ENCODE assay signal across 13 cellular contexts in genomic region chr9:132164604-132165362, GRCh38. TPM values are rescaled to one million over a fixed set of nuclear protein-coding genes. Genes with fewer than 3 reads are reported as not detected.
DNase-seq lines count a peak whose midpoint lies in the region; ATAC-seq, FAIRE-seq and TF ChIP-seq lines count a peak whose summit lies in the region.
"Had no signal": no experiment of that assay in that cellular context is flagged by ENCODE, and none has a peak within 500 bp of the region (broad histone marks: within the 10 kb centered on the region; RNA-seq: fewer than 3 reads in every experiment).

No MANE protein-coding gene starts in this region.

- H3K27ac Mint-ChIP-seq in MCF 10A (ENCODE audit: low read depth, unreplicated experiment) (no peak overlapping the region), endothelial cell (ENCODE audit: unreplicated experiment) (no peak overlapping the region), type B pancreatic cell (no peak overlapping the region)

- TF ChIP-seq POLR2A in breast epithelium (IDR thresholded peaks at IDR 0.05) (no peak), HepG2 (IDR thresholded peaks at IDR 0.05; ENCODE audit: insufficient read depth in 1 of 2, low read depth in 2 of 2, low read length in 2 of 2) (no peak)

- TF ChIP-seq RAD21 in HepG2 (CRISPR knock-in tag; IDR thresholded peaks at IDR 0.05): no peak

- H3K79me2 ChIP-seq in HepG2 (ENCODE audit: insufficient read depth, low read length): no peaks in the 10 kb centered on the region

- no peak for FAIRE-seq in HepG2 (lab: Jason Lieb, UNC)
- FAIRE-seq: A204.1 had no signal

- H3K36me3 ChIP-seq in breast epithelium: no peaks in the 10 kb centered on the region
- no peaks in the 10 kb centered on the region for H3K36me3 ChIP-seq in HepG2 (replicated peaks in 1 of 2; ENCODE audit: control insufficient read depth in 1 of 2, insufficient read depth in 2 of 2, low read length in 2 of 2)

- no peak overlapping the region for H3K4me2 ChIP-seq in HepG2 (ENCODE audit: low read depth, low read length)
- H3K4me2 ChIP-seq: KMS-11 had no signal

- H3K9me3 ChIP-seq in breast epithelium (no peaks in the 10 kb centered on the region), HepG2 (ENCODE audit: low read length) (no peaks in the 10 kb centered on the region)

- intact Hi-C loops in MCF 10A (cut with micrococcal nuclease) (loop anchor here (5.0 to 10.0 kb wide), 2 partner anchors 88 to 90 kb away; partner anchors contain the start of gene MED27), breast epithelium (cut with DNase I; ENCODE audit: low total_unique reads) (no loop called here), HepG2 (cut with micrococcal nuclease; ENCODE audit: unreplicated experiment) (loop anchor here (5.0 kb wide), 1 partner anchor 73 kb away; no protein-coding TSS in a partner anchor)

- H3K27ac ChIP-seq in breast epithelium: no peak overlapping the region
- H3K27ac ChIP-seq in HepG2 (ENCODE audit: extremely low read length, insufficient read depth, low read length): no peak overlapping the region
- H3K27ac ChIP-seq: KMS-11 had no signal

- TF ChIP-seq EP300 in HepG2 (IDR thresholded peaks at IDR 0.05; ENCODE audit: low read depth in 2 of 2, low read length in 2 of 2) (no peak), HepG2 (CRISPR knock-in tag; IDR thresholded peaks at IDR 0.05; ENCODE audit: borderline replicate concordance) (no peak)

- in situ Hi-C loops in HepG2 (cut with HindIII; ENCODE audit: extremely low pct_ligation_motif_present, low pct_unique_long_range_greater_than_20kb): no loop called here

- WGBS in HepG2 (ENCODE audit: low lambda C conversion rate): 16% methylated on average over 10 of the region's 16 CpGs

- TF ChIP-seq CTCF in MCF 10A (IDR thresholded peaks at IDR 0.05; ENCODE audit: unreplicated experiment): no peak
- no peak for TF ChIP-seq CTCF in breast epithelium (IDR thresholded peaks at IDR 0.05)
- TF ChIP-seq CTCF in endothelial cell (IDR thresholded peaks at IDR 0.05; ENCODE audit: unreplicated experiment): no peak
- TF ChIP-seq CTCF in HepG2 (CRISPR knock-in tag; IDR thresholded peaks at IDR 0.05): no peak
- TF ChIP-seq CTCF in type B pancreatic cell (conservative IDR thresholded peaks at IDR 0.05): no peak

- H3K9ac ChIP-seq in HepG2 (ENCODE audit: insufficient read depth, low read depth, low read length): no peak overlapping the region
- H3K9ac ChIP-seq: KMS-11 had no signal

- H3K4me3 Mint-ChIP-seq in MCF 10A (ENCODE audit: unreplicated experiment): no peak overlapping the region
- peak overlapping the region; percentile 71 for H3K4me3 Mint-ChIP-seq in endothelial cell (ENCODE audit: unreplicated experiment)
- H3K4me3 Mint-ChIP-seq in type B pancreatic cell: peak overlapping the region; percentile 32

- peaks cover 20% of the 10 kb centered on the region; the same call in 1 of the 2 replicates for H4K20me1 ChIP-seq in HepG2 (ENCODE audit: insufficient read depth, low read length)

- H3K4me3 ChIP-seq in breast epithelium (no peak overlapping the region), HepG2 (replicated peaks in 1 of 3; ENCODE audit: insufficient read depth in 1 of 3, low read depth in 2 of 3, low read length in 3 of 3) (no peak overlapping the region)

- BruUV-seq in MCF 10A (replicated peaks; lab: Mats Ljungman, UMichigan) (no TSS peak), HepG2 (replicated peaks; lab: Mats Ljungman, UMichigan) (no TSS peak)

- peaks cover 82% of the 10 kb centered on the region for H3K27me3 Mint-ChIP-seq in MCF 10A (ENCODE audit: insufficient read depth, unreplicated experiment)
- H3K27me3 Mint-ChIP-seq in endothelial cell (ENCODE audit: unreplicated experiment): peaks cover 18% of the 10 kb centered on the region
- H3K27me3 Mint-ChIP-seq in type B pancreatic cell: peaks cover 82% of the 10 kb centered on the region

- H3K36me3 Mint-ChIP-seq in MCF 10A (ENCODE audit: insufficient read depth, unreplicated experiment): no peaks in the 10 kb centered on the region
- no peaks in the 10 kb centered on the region for H3K36me3 Mint-ChIP-seq in endothelial cell (ENCODE audit: low read depth, unreplicated experiment)
- no peaks in the 10 kb centered on the region for H3K36me3 Mint-ChIP-seq in type B pancreatic cell

- H3K4me1 ChIP-seq in breast epithelium (peaks cover 9 to 13% of the 10 kb centered on the region in 2 donors), HepG2 (ENCODE audit: insufficient read depth, low read length) (peaks cover 7% of the 10 kb centered on the region)

- CTCF ChIA-PET in MCF 10A (lab: Yijun Ruan, JAX): interaction anchor here (0.6 kb wide), 1 partner anchor 179 kb away, joined by 3 read pairs; no protein-coding TSS in a partner anchor
- CTCF ChIA-PET in HepG2 (lab: Yijun Ruan, JAX; ENCODE audit: low intra/inter-chr PET ratio, low total read pairs): no interaction called here

- DNase-seq in MCF 10A (ENCODE audit: unreplicated experiment) (peak; percentile 75), breast epithelium (ENCODE audit: low spot score in 2 of 2) (no peak), endothelial cell (ENCODE audit: low spot score) (no peak), HepG2 (ENCODE audit: low spot score) (peak; percentile 12), type B pancreatic cell (ENCODE audit: extremely low spot score, unreplicated experiment) (no peak), NCI-H2081 treated with DMSO at 0.1 percent for 48 hours (lab: John Stamatoyannopoulos, UW) (no peak), epidermal melanocyte (ENCODE audit: insufficient read length, low spot score) (no peak)
- DNase-seq: DMS 273 treated with DMSO at 0.1 percent for 48 hours; stimulated activated CD4-positive, alpha-beta T cell treated with anti-CD3 and anti-CD28 coated beads, Interleukin-12 subunit alpha, Interleukin-12 subunit beta, amount 100 ng/mL, for 4 hours; trophoblast cell had no signal

- H3K4me1 Mint-ChIP-seq in MCF 10A (ENCODE audit: insufficient read depth, unreplicated experiment) (peaks cover 6% of the 10 kb centered on the region), endothelial cell (ENCODE audit: unreplicated experiment) (peaks cover 9% of the 10 kb centered on the region), type B pancreatic cell (ENCODE audit: unreplicated experiment) (peaks cover 10% of the 10 kb centered on the region)

- POLR2A ChIA-PET in MCF 10A (lab: Yijun Ruan, JAX) (no interaction called here), HepG2 (lab: Yijun Ruan, JAX) (no interaction called here)

- peaks cover 11 to 90% of the 10 kb centered on the region in 2 donors for H3K27me3 ChIP-seq in breast epithelium
- peaks cover 11 to 91% of the 10 kb centered on the region in 2 experiments for H3K27me3 ChIP-seq in HepG2 (ENCODE audit: control insufficient read depth in 1 of 2, insufficient read depth in 2 of 2, low read length in 2 of 2)

- no peak for ATAC-seq in HepG2
- ATAC-seq in GM18861 (IDR thresholded peaks at IDR 0.05; ENCODE audit: unreplicated experiment): no peak

- no peaks in the 10 kb centered on the region for H3K9me3 Mint-ChIP-seq in MCF 10A (ENCODE audit: unreplicated experiment)
- H3K9me3 Mint-ChIP-seq in endothelial cell (ENCODE audit: unreplicated experiment): no peaks in the 10 kb centered on the region
- H3K9me3 Mint-ChIP-seq in type B pancreatic cell: no peaks in the 10 kb centered on the region

- H2AFZ ChIP-seq in HepG2 (ENCODE audit: low read length): no peak overlapping the region

TF ChIP-seq in HepG2, 621 proteins besides CTCF, POLR2A, EP300 and RAD21:
- TF ChIP-seq HMGA1 (CRISPR knock-in tag; conservative IDR thresholded peaks at IDR 0.05) (no peak), NR2F6 (IDR thresholded peaks at IDR 0.05) (peak; percentile 51; the same call in 1 of the 2 replicates), NR2F6 (CRISPR knock-in tag; IDR thresholded peaks at IDR 0.05) (0 out of 2 replicates have a peak, but pooled peaks have one; percentile 20), PAWR (CRISPR knock-in tag; IDR thresholded peaks at IDR 0.05; ENCODE audit: borderline replicate concordance) (no peak), CEBPB (IDR thresholded peaks at IDR 0.05; ENCODE audit: borderline replicate concordance, low read depth, low read length) (peak; percentile 31; the same call in 1 of the 2 replicates), CEBPG (CRISPR knock-in tag; IDR thresholded peaks at IDR 0.05) (peak; percentile 51), HNF4G (IDR thresholded peaks at IDR 0.05; ENCODE audit: borderline replicate concordance, low read depth, low read length) (peak; percentile 22; the same call in 1 of the 2 replicates), HNF4G (CRISPR knock-in tag; IDR thresholded peaks at IDR 0.05; ENCODE audit: borderline replicate concordance, low read depth) (no peak)

RNA-seq across cellular contexts. Expression of gene NTNG2, which starts 2.9 kb away (rescaled TPM):
- total RNA-seq in MCF 10A (2022) (0.44 TPM in 1 of 2 replicates, not detected in the other), breast epithelium (1 to 10 TPM in 1 of 3 donors, under 1 TPM in 2; under 0.01 to 1.9 (median 0.29) TPM), endothelial cell (ENCODE audit: unreplicated experiment) (0.38 TPM), HepG2 (2016; rRNA removed; fragmentation: Illumina TruSeq; extraction: Trizol) (0.02 TPM in 1 of 2 replicates, not detected in the other), type B pancreatic cell (ENCODE audit: low replicate concordance) (2.6 and 4.0 TPM in 2 replicates)
- not detected in 2 replicates for total RNA-seq in HepG2 (2016; cell fraction: cytosol; rRNA removed; fragmentation: Illumina TruSeq; extraction: Trizol; ENCODE audit: low read depth)
- total RNA-seq in HepG2 (2016; cell fraction: insoluble cytoplasmic fraction; rRNA removed; fragmentation: Illumina TruSeq; extraction: Trizol): not detected in 2 replicates
- total RNA-seq in HepG2 (2016; cell fraction: membrane; rRNA removed; fragmentation: Illumina TruSeq; extraction: Trizol): not detected in 2 replicates
- not detected in 2 replicates for total RNA-seq in HepG2 (2016; cell fraction: nucleus; rRNA removed; fragmentation: Illumina TruSeq; extraction: Trizol)
- 0.36 TPM in 1 of 2 replicates, not detected in the other for polyA plus RNA-seq in HepG2 (2011; rRNA removed)
- polyA plus RNA-seq in HepG2 (2011; cell fraction: cytosol; rRNA removed): 0.01 and 0.34 TPM in 2 replicates
- polyA plus RNA-seq in HepG2 (2011; cell fraction: nucleus; rRNA removed): 0.96 and 1.5 TPM in 2 replicates
- not detected in 2 replicates for polyA plus RNA-seq in HepG2 (2012)
- polyA plus RNA-seq in HepG2 (2016; cell fraction: cytosol; fragmentation: Illumina TruSeq; extraction: Trizol; ENCODE audit: low read depth): not detected in 2 replicates
- not detected in 2 replicates for polyA plus RNA-seq in HepG2 (2016; cell fraction: insoluble cytoplasmic fraction; fragmentation: Illumina TruSeq; extraction: Trizol; ENCODE audit: low read depth)
- 0.27 TPM in 1 of 2 replicates, not detected in the other for polyA plus RNA-seq in HepG2 (2016; cell fraction: membrane; fragmentation: Illumina TruSeq; extraction: Trizol; ENCODE audit: low read depth)
- not detected in 2 replicates for polyA plus RNA-seq in HepG2 (2016; cell fraction: nucleus; fragmentation: Illumina TruSeq; extraction: Trizol; ENCODE audit: insufficient read depth, low read depth)
- polyA minus RNA-seq in HepG2 (2011; rRNA and poly(A)+ RNA removed; ENCODE audit: low replicate concordance): 0.02 and 0.05 TPM in 2 replicates
- polyA minus RNA-seq in HepG2 (2011; cell fraction: cytosol; rRNA and poly(A)+ RNA removed): not detected in 2 replicates
- polyA minus RNA-seq in HepG2 (2011; cell fraction: nucleus; rRNA and poly(A)+ RNA removed): not detected in 2 replicates

Comparison
In these comparisons a context has a peak if more than half of its experiments do, and no peak if none do; other contexts are left out.
1. DNase-seq: peak in MCF 10A (single experiment) and HepG2 (single experiment); none in breast epithelium (0 of 2), endothelial cell (single experiment), type B pancreatic cell (single experiment), NCI-H2081 treated with DMSO at 0.1 percent for 48 hours (single experiment) and epidermal melanocyte (single experiment).